In genomic region chr9:116288658-116289057, GRCh38 we compare ENCODE assay signal across 1 cellular context.
TF ChIP-seq lines count a peak whose summit lies in the region.

No MANE protein-coding gene starts in this region.

TF ChIP-seq in K562, 482 proteins besides CTCF, POLR2A, EP300 and RAD21 (continued from another document):
- TF ChIP-seq, protein P1, sequence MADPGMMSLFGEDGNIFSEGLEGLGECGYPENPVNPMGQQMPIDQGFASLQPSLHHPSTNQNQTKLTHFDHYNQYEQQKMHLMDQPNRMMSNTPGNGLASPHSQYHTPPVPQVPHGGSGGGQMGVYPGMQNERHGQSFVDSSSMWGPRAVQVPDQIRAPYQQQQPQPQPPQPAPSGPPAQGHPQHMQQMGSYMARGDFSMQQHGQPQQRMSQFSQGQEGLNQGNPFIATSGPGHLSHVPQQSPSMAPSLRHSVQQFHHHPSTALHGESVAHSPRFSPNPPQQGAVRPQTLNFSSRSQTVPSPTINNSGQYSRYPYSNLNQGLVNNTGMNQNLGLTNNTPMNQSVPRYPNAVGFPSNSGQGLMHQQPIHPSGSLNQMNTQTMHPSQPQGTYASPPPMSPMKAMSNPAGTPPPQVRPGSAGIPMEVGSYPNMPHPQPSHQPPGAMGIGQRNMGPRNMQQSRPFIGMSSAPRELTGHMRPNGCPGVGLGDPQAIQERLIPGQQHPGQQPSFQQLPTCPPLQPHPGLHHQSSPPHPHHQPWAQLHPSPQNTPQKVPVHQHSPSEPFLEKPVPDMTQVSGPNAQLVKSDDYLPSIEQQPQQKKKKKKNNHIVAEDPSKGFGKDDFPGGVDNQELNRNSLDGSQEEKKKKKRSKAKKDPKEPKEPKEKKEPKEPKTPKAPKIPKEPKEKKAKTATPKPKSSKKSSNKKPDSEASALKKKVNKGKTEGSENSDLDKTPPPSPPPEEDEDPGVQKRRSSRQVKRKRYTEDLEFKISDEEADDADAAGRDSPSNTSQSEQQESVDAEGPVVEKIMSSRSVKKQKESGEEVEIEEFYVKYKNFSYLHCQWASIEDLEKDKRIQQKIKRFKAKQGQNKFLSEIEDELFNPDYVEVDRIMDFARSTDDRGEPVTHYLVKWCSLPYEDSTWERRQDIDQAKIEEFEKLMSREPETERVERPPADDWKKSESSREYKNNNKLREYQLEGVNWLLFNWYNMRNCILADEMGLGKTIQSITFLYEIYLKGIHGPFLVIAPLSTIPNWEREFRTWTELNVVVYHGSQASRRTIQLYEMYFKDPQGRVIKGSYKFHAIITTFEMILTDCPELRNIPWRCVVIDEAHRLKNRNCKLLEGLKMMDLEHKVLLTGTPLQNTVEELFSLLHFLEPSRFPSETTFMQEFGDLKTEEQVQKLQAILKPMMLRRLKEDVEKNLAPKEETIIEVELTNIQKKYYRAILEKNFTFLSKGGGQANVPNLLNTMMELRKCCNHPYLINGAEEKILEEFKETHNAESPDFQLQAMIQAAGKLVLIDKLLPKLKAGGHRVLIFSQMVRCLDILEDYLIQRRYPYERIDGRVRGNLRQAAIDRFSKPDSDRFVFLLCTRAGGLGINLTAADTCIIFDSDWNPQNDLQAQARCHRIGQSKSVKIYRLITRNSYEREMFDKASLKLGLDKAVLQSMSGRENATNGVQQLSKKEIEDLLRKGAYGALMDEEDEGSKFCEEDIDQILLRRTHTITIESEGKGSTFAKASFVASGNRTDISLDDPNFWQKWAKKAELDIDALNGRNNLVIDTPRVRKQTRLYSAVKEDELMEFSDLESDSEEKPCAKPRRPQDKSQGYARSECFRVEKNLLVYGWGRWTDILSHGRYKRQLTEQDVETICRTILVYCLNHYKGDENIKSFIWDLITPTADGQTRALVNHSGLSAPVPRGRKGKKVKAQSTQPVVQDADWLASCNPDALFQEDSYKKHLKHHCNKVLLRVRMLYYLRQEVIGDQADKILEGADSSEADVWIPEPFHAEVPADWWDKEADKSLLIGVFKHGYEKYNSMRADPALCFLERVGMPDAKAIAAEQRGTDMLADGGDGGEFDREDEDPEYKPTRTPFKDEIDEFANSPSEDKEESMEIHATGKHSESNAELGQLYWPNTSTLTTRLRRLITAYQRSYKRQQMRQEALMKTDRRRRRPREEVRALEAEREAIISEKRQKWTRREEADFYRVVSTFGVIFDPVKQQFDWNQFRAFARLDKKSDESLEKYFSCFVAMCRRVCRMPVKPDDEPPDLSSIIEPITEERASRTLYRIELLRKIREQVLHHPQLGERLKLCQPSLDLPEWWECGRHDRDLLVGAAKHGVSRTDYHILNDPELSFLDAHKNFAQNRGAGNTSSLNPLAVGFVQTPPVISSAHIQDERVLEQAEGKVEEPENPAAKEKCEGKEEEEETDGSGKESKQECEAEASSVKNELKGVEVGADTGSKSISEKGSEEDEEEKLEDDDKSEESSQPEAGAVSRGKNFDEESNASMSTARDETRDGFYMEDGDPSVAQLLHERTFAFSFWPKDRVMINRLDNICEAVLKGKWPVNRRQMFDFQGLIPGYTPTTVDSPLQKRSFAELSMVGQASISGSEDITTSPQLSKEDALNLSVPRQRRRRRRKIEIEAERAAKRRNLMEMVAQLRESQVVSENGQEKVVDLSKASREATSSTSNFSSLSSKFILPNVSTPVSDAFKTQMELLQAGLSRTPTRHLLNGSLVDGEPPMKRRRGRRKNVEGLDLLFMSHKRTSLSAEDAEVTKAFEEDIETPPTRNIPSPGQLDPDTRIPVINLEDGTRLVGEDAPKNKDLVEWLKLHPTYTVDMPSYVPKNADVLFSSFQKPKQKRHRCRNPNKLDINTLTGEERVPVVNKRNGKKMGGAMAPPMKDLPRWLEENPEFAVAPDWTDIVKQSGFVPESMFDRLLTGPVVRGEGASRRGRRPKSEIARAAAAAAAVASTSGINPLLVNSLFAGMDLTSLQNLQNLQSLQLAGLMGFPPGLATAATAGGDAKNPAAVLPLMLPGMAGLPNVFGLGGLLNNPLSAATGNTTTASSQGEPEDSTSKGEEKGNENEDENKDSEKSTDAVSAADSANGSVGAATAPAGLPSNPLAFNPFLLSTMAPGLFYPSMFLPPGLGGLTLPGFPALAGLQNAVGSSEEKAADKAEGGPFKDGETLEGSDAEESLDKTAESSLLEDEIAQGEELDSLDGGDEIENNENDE (IDR thresholded peaks at IDR 0.05; ENCODE audit: low read depth, low read length) = no peak
- TF ChIP-seq HMBOX1 (IDR thresholded peaks at IDR 0.05) (peak; percentile 59), ATF3 (IDR thresholded peaks at IDR 0.05) (peak; percentile 20; the same call in 1 of the 2 replicates), ATF3 (CRISPR knock-in tag; conservative IDR thresholded peaks at IDR 0.05) (no peak), ZNF511 (CRISPR knock-in tag; IDR thresholded peaks at IDR 0.05) (no peak), HNRNPH1 (optimal IDR thresholded peaks at IDR 0.05; ENCODE audit: low read depth, low read length) (no peak), SRF (CRISPR knock-in tag; IDR thresholded peaks at IDR 0.05) (no peak)
